ENCODE assay signal across 18 cellular contexts in the genomic region with DNA sequence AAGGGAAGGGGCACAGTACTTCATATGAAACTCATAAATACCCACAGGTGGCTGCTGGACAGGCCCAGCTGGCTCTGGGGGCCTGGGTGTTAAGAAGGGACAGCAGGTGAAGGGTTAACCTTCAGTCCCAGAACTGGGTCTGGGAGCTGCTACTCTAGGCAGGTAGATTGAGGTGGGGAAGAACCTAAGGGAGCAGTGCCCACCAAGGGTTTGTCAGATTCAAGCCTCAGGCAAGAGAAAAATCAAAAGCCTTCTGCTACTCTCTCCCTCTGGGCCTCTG. TPM values are rescaled to one million over a fixed set of nuclear protein-coding genes. Genes with fewer than 3 reads are reported as not detected.
DNase-seq lines count a peak whose midpoint lies in the region; ATAC-seq and TF ChIP-seq lines count a peak whose summit lies in the region.
"Had no signal": no experiment of that assay in that cellular context is flagged by ENCODE, and none has a peak within 500 bp of the region (broad histone marks: within the 10 kb centered on the region; RNA-seq: fewer than 3 reads in every experiment).

No MANE protein-coding gene starts in this region.

- peaks cover 29% of the 10 kb centered on the region for H3K4me1 Mint-ChIP-seq in activated CD4-positive, alpha-beta memory T cell treated with anti-CD3 and anti-CD28 coated beads for 36 hours (ENCODE audit: low read depth)
- peaks cover 33% of the 10 kb centered on the region for H3K4me1 Mint-ChIP-seq in activated CD4-positive, alpha-beta memory T cell treated with anti-CD3 and anti-CD28 coated beads, Interleukin-2, amount 10 ng/mL, durations not matched to agents 7 days and 5 days
- H3K4me1 Mint-ChIP-seq in activated naive CD8-positive, alpha-beta T cell treated with anti-CD3 and anti-CD28 coated beads, Interleukin-2, amount 50 U/mL, for 24 hours, result peaks cover 31% of the 10 kb centered on the region

- no peak overlapping the region for H4K8ac ChIP-seq in trophoblast cell (ENCODE audit: low read depth, low read length)

- H3K4me1 ChIP-seq in KMS-11 (ENCODE audit: low read depth, poor library complexity, severe bottlenecking) (peaks cover 17% of the 10 kb centered on the region), trophoblast cell (ENCODE audit: control insufficient read depth in 1 of 2, insufficient read depth in 2 of 2, low read length in 2 of 2) (peaks cover 6 to 14% of the 10 kb centered on the region in 2 experiments), foreskin keratinocyte (peaks cover 5% of the 10 kb centered on the region)

- no peak overlapping the region for H3K18ac ChIP-seq in trophoblast cell (ENCODE audit: low read length)

- H2BK120ac ChIP-seq in trophoblast cell (ENCODE audit: insufficient read depth, low read length, poor library complexity), result no peak overlapping the region

- POLR2A ChIA-PET in activated CD4-positive, alpha-beta memory T cell treated with anti-CD3 and anti-CD28 coated beads for 36 hours (lab: Charles Lee), result interaction anchor here (1.1 to 2.1 kb wide), 3 partner anchors 9 to 25 kb away, joined by 4 to 11 read pairs (median 10); partner anchors contain the start of gene TEAD3
- POLR2A ChIA-PET in activated CD4-positive, alpha-beta memory T cell treated with anti-CD3 and anti-CD28 coated beads, Interleukin-2, amount 10 ng/mL, durations not matched to agents 7 days and 5 days (lab: Charles Lee), result interaction anchor here (0.8 to 2.4 kb wide), 4 partner anchors 11 to 258 kb away, joined by 3 to 7 read pairs (median 4); no protein-coding TSS in a partner anchor

- H2AFZ ChIP-seq in KMS-11 (ENCODE audit: low read depth) (no peak overlapping the region), trophoblast cell (ENCODE audit: insufficient read depth, low read length, poor library complexity) (no peak overlapping the region)
- H2AFZ ChIP-seq: parathyroid adenoma had no signal

- H3K79me2 ChIP-seq in KMS-11 (ENCODE audit: insufficient read depth, low read depth), result peaks cover 27% of the 10 kb centered on the region
- H3K79me2 ChIP-seq in trophoblast cell (ENCODE audit: control insufficient read depth, insufficient read depth, low read length, poor library complexity), result peaks cover 11% of the 10 kb centered on the region
- H3K79me2 ChIP-seq: parathyroid adenoma had no signal

- H3K27me3 ChIP-seq in KMS-11 (ENCODE audit: insufficient read depth, low read depth), result no peaks in the 10 kb centered on the region; the same call in 1 of the 2 replicates
- H3K27me3 ChIP-seq in trophoblast cell (ENCODE audit: insufficient read depth, low read length), result no peaks in the 10 kb centered on the region
- H3K27me3 ChIP-seq in foreskin keratinocyte, result no peaks in the 10 kb centered on the region
- H3K27me3 ChIP-seq: brain microvascular endothelial cell, SJCRH30, upper lobe of left lung had no signal

- H3K27ac ChIP-seq in KMS-11 (peak overlapping the region; percentile 22; the same call in 1 of the 2 replicates), trophoblast cell (ENCODE audit: low read depth, low read length) (peak overlapping the region; percentile 24), foreskin keratinocyte (no peak overlapping the region)
- H3K27ac ChIP-seq: brain microvascular endothelial cell, parathyroid adenoma, SJCRH30, upper lobe of left lung had no signal

- no peak overlapping the region for H4K91ac ChIP-seq in trophoblast cell (ENCODE audit: low read depth, low read length)

- intact Hi-C loops in activated CD4-positive, alpha-beta memory T cell treated with anti-CD3 and anti-CD28 coated beads for 36 hours (cut with micrococcal nuclease), result no loop called here

- H4K20me1 ChIP-seq in KMS-11 (ENCODE audit: insufficient read depth), result peaks cover 33% of the 10 kb centered on the region

- TF ChIP-seq CTCF in KMS-11 (conservative IDR thresholded peaks at IDR 0.05; ENCODE audit: low read depth, low read length) (no peak), GM13977 (IDR thresholded peaks at IDR 0.05; ENCODE audit: extremely low read depth, insufficient read depth, missing control alignments) (no peak), foreskin keratinocyte (conservative IDR thresholded peaks at IDR 0.05) (no peak)

- CTCF ChIA-PET in activated CD4-positive, alpha-beta memory T cell treated with anti-CD3 and anti-CD28 coated beads for 36 hours (lab: Charles Lee), result interaction anchor here (0.7 to 1.0 kb wide), 3 partner anchors 78 to 150 kb away, joined by 3 read pairs; partner anchors contain the start of gene PPARD
- CTCF ChIA-PET in activated CD4-positive, alpha-beta memory T cell treated with anti-CD3 and anti-CD28 coated beads, Interleukin-2, amount 10 ng/mL, durations not matched to agents 7 days and 5 days (lab: Charles Lee), result interaction anchor here (1.2 to 1.3 kb wide), 2 partner anchors 180 to 264 kb away, joined by 3 read pairs; partner anchors contain the start of gene ARMC12

- peaks cover 7% of the 10 kb centered on the region for H3K79me1 ChIP-seq in trophoblast cell (ENCODE audit: low read length)

- H3K4me3 ChIP-seq in KMS-11 (IDR thresholded peaks at IDR 0.05; ENCODE audit: insufficient read depth, low read depth, low read length) (no peak overlapping the region), trophoblast cell (ENCODE audit: low read depth, low read length) (no peak overlapping the region)
- H3K4me3 ChIP-seq: SJCRH30, upper lobe of left lung had no signal

- peak overlapping the region; percentile 13 for H2BK5ac ChIP-seq in trophoblast cell (ENCODE audit: low read depth, low read length, poor library complexity)

- no peak overlapping the region for H3K9ac ChIP-seq in KMS-11
- H3K9ac ChIP-seq in trophoblast cell (ENCODE audit: low read length), result no peak overlapping the region
- H3K9ac ChIP-seq: parathyroid adenoma had no signal

- H3K4me3 Mint-ChIP-seq in activated CD4-positive, alpha-beta memory T cell treated with anti-CD3 and anti-CD28 coated beads for 36 hours, result no peak overlapping the region
- no peak overlapping the region for H3K4me3 Mint-ChIP-seq in activated CD4-positive, alpha-beta memory T cell treated with anti-CD3 and anti-CD28 coated beads, Interleukin-2, amount 10 ng/mL, durations not matched to agents 7 days and 5 days
- no peak overlapping the region for H3K4me3 Mint-ChIP-seq in activated naive CD8-positive, alpha-beta T cell treated with anti-CD3 and anti-CD28 coated beads, Interleukin-2, amount 50 U/mL, for 24 hours
- H3K4me3 Mint-ChIP-seq: activated T-cell treated with anti-CD3 and anti-CD28 coated beads, Interleukin-2, amount 50 U/mL, for 4 hours had no signal

- H3K27ac Mint-ChIP-seq in activated CD4-positive, alpha-beta memory T cell treated with anti-CD3 and anti-CD28 coated beads for 36 hours, result peak overlapping the region; percentile 66
- H3K27ac Mint-ChIP-seq in activated CD4-positive, alpha-beta memory T cell treated with anti-CD3 and anti-CD28 coated beads, Interleukin-2, amount 10 ng/mL, durations not matched to agents 7 days and 5 days, result no peak overlapping the region
- peak overlapping the region; percentile 68 for H3K27ac Mint-ChIP-seq in activated naive CD8-positive, alpha-beta T cell treated with anti-CD3 and anti-CD28 coated beads, Interleukin-2, amount 50 U/mL, for 24 hours

- peak overlapping the region; percentile 30 for H3K4ac ChIP-seq in trophoblast cell (ENCODE audit: low read depth, low read length)

- H3K14ac ChIP-seq in trophoblast cell (ENCODE audit: low read length), result no peak overlapping the region

- H4K12ac ChIP-seq in trophoblast cell (ENCODE audit: low read depth, low read length), result no peak overlapping the region

- no peak overlapping the region for H2BK12ac ChIP-seq in trophoblast cell (ENCODE audit: low read length)

- H3K23ac ChIP-seq in trophoblast cell (ENCODE audit: low read length), result no peak overlapping the region

- H3K27me3 Mint-ChIP-seq in activated CD4-positive, alpha-beta memory T cell treated with anti-CD3 and anti-CD28 coated beads for 36 hours, result no peaks in the 10 kb centered on the region
- no peaks in the 10 kb centered on the region for H3K27me3 Mint-ChIP-seq in activated CD4-positive, alpha-beta memory T cell treated with anti-CD3 and anti-CD28 coated beads, Interleukin-2, amount 10 ng/mL, durations not matched to agents 7 days and 5 days
- no peaks in the 10 kb centered on the region for H3K27me3 Mint-ChIP-seq in activated naive CD8-positive, alpha-beta T cell treated with anti-CD3 and anti-CD28 coated beads, Interleukin-2, amount 50 U/mL, for 24 hours

- peaks cover 41% of the 10 kb centered on the region for H3K36me3 Mint-ChIP-seq in activated CD4-positive, alpha-beta memory T cell treated with anti-CD3 and anti-CD28 coated beads for 36 hours
- peaks cover 45% of the 10 kb centered on the region for H3K36me3 Mint-ChIP-seq in activated CD4-positive, alpha-beta memory T cell treated with anti-CD3 and anti-CD28 coated beads, Interleukin-2, amount 10 ng/mL, durations not matched to agents 7 days and 5 days (ENCODE audit: low read depth)
- H3K36me3 Mint-ChIP-seq in activated naive CD8-positive, alpha-beta T cell treated with anti-CD3 and anti-CD28 coated beads, Interleukin-2, amount 50 U/mL, for 24 hours (ENCODE audit: low read depth), result peaks cover 41% of the 10 kb centered on the region

- in situ Hi-C loops in GM13977 (cut with MboI; ENCODE audit: low pct_unique_long_range_greater_than_20kb, low sequenced_read_pairs, unreplicated experiment), result no loop called here

- ATAC-seq in activated naive CD8-positive, alpha-beta T cell treated with anti-CD3 and anti-CD28 coated beads, Interleukin-2, amount 50 U/mL, for 24 hours, result no peak
- no peak for ATAC-seq in foreskin keratinocyte

- H3K9me3 Mint-ChIP-seq in activated CD4-positive, alpha-beta memory T cell treated with anti-CD3 and anti-CD28 coated beads for 36 hours, result no peaks in the 10 kb centered on the region
- no peaks in the 10 kb centered on the region for H3K9me3 Mint-ChIP-seq in activated CD4-positive, alpha-beta memory T cell treated with anti-CD3 and anti-CD28 coated beads, Interleukin-2, amount 10 ng/mL, durations not matched to agents 7 days and 5 days
- no peaks in the 10 kb centered on the region for H3K9me3 Mint-ChIP-seq in activated naive CD8-positive, alpha-beta T cell treated with anti-CD3 and anti-CD28 coated beads, Interleukin-2, amount 50 U/mL, for 24 hours
- H3K9me3 Mint-ChIP-seq: activated T-cell treated with anti-CD3 and anti-CD28 coated beads, Interleukin-2, amount 50 U/mL, for 4 hours had no signal

- H3K9me3 ChIP-seq in trophoblast cell (ENCODE audit: insufficient read depth, low read depth, low read length), result peaks cover 2% of the 10 kb centered on the region
- H3K9me3 ChIP-seq: SJCRH30, upper lobe of left lung had no signal

- H3K36me3 ChIP-seq in KMS-11 (ENCODE audit: insufficient read depth) (peaks cover 25% of the 10 kb centered on the region), trophoblast cell (ENCODE audit: control insufficient read depth in 1 of 2, insufficient read depth in 2 of 2, low read length in 2 of 2) (peaks cover 77 to 80% of the 10 kb centered on the region in 2 experiments)

- no peak overlapping the region for H3K4me2 ChIP-seq in KMS-11
- no peak overlapping the region for H3K4me2 ChIP-seq in trophoblast cell (ENCODE audit: low read length)

- DNase-seq in activated CD4-positive, alpha-beta memory T cell treated with anti-CD3 and anti-CD28 coated beads for 36 hours, result no peak
- no peak for DNase-seq in activated CD4-positive, alpha-beta memory T cell treated with anti-CD3 and anti-CD28 coated beads, Interleukin-2, amount 10 ng/mL, durations not matched to agents 7 days and 5 days
- DNase-seq in activated naive CD8-positive, alpha-beta T cell treated with anti-CD3 and anti-CD28 coated beads, Interleukin-2, amount 50 U/mL, for 24 hours, result no peak
- DNase-seq in trophoblast cell, result peak in 1 of 2 donors; percentile 13
- no peak for DNase-seq in NCI-H446 treated with DMSO at 0.1 percent for 48 hours (lab: John Stamatoyannopoulos, UW)
- no peak for DNase-seq in GM13977 (ENCODE audit: low spot score)
- no peak for DNase-seq in foreskin keratinocyte
- DNase-seq: activated T-cell treated with anti-CD3 and anti-CD28 coated beads, Interleukin-2, amount 50 U/mL, for 4 hours; brain microvascular endothelial cell; DMS79; effector CD8-positive, alpha-beta T cell; NCI-H146; NCI-H526 treated with DMSO at 0.1 percent for 48 hours; SJCRH30; upper lobe of left lung had no signal

- H2AK5ac ChIP-seq in trophoblast cell (ENCODE audit: low read length), result no peak overlapping the region

RNA-seq across cellular contexts. Expression of gene RPL10A, which starts 5.6 kb away (rescaled TPM):
- total RNA-seq in activated CD4-positive, alpha-beta memory T cell treated with anti-CD3 and anti-CD28 coated beads for 36 hours, result 1,000 to 10,000 TPM; 2,144 to 2,205 TPM
- total RNA-seq in activated CD4-positive, alpha-beta memory T cell treated with anti-CD3 and anti-CD28 coated beads, Interleukin-2, amount 10 ng/mL, durations not matched to agents 7 days and 5 days, result 1,000 to 10,000 TPM; 1,239 to 1,245 TPM
- polyA plus RNA-seq in trophoblast cell (2013), result 1,387 and 1,493 TPM in 2 replicates
- total RNA-seq in foreskin keratinocyte, result 1,635 and 1,748 TPM in 2 replicates
- 2,218 and 2,342 TPM in 2 replicates for polyA plus RNA-seq in foreskin keratinocyte

RNA-seq across cellular contexts. Expression of gene FANCE, which starts 21.7 kb away (rescaled TPM):
- total RNA-seq in activated CD4-positive, alpha-beta memory T cell treated with anti-CD3 and anti-CD28 coated beads for 36 hours, result 10 to 100 TPM; 18.9 to 19.2 TPM
- total RNA-seq in activated CD4-positive, alpha-beta memory T cell treated with anti-CD3 and anti-CD28 coated beads, Interleukin-2, amount 10 ng/mL, durations not matched to agents 7 days and 5 days, result 10 to 100 TPM; 10.3 to 10.4 TPM
- 11.4 and 11.5 TPM in 2 replicates for polyA plus RNA-seq in trophoblast cell (2013)
- 14.0 and 14.5 TPM in 2 replicates for total RNA-seq in foreskin keratinocyte
- 10.6 and 11.7 TPM in 2 replicates for polyA plus RNA-seq in foreskin keratinocyte

RNA-seq across cellular contexts. Expression of gene TEAD3, which starts 23.1 kb away (rescaled TPM):
- 1 to 10 TPM; 1.8 to 2.2 TPM for total RNA-seq in activated CD4-positive, alpha-beta memory T cell treated with anti-CD3 and anti-CD28 coated beads for 36 hours
- under 1 TPM; 0.13 to 0.23 TPM for total RNA-seq in activated CD4-positive, alpha-beta memory T cell treated with anti-CD3 and anti-CD28 coated beads, Interleukin-2, amount 10 ng/mL, durations not matched to agents 7 days and 5 days
- polyA plus RNA-seq in trophoblast cell (2013), result 196 and 208 TPM in 2 replicates
- total RNA-seq in foreskin keratinocyte, result 14.0 and 14.9 TPM in 2 replicates
- 17.1 and 17.2 TPM in 2 replicates for polyA plus RNA-seq in foreskin keratinocyte

RNA-seq across cellular contexts. Expression of gene TULP1, which starts 38.9 kb away (rescaled TPM):
- total RNA-seq in activated CD4-positive, alpha-beta memory T cell treated with anti-CD3 and anti-CD28 coated beads for 36 hours, result not detected
- total RNA-seq in activated CD4-positive, alpha-beta memory T cell treated with anti-CD3 and anti-CD28 coated beads, Interleukin-2, amount 10 ng/mL, durations not matched to agents 7 days and 5 days, result not detected
- polyA plus RNA-seq in trophoblast cell (2013), result 0.82 and 1.4 TPM in 2 replicates
- total RNA-seq in foreskin keratinocyte, result not detected in 2 replicates
- not detected in 2 replicates for polyA plus RNA-seq in foreskin keratinocyte
- total RNA-seq: activated T-cell treated with anti-CD3 and anti-CD28 coated beads, Interleukin-2, amount 50 U/mL, for 4 hours; frontal cortex; SJCRH30; upper lobe of left lung had no signal
